In genomic region chr16:17194190-17194780, GRCh38 we compare ENCODE assay signal across 8 cellular contexts.
DNase-seq lines count a peak whose midpoint lies in the region; ATAC-seq, FAIRE-seq and TF ChIP-seq lines count a peak whose summit lies in the region.

No MANE protein-coding gene starts in this region.

- TF ChIP-seq POLR2A in uterus (IDR thresholded peaks at IDR 0.05) (no peak), H54 (IDR thresholded peaks at IDR 0.05; ENCODE audit: low read depth, low read length) (no peak)

- H3K9me2 ChIP-seq in DOHH2 (replicated peaks; ENCODE audit: control insufficient read depth, low read length) = no peaks in the 10 kb centered on the region

- no peaks in the 10 kb centered on the region for H4K20me1 ChIP-seq in DOHH2 (ENCODE audit: control insufficient read depth, insufficient read depth, low read depth, low read length)

- H3K9me3 ChIP-seq in DOHH2 (ENCODE audit: control insufficient read depth, insufficient read depth, low read length) = no peaks in the 10 kb centered on the region
- H3K9me3 ChIP-seq in uterus = no peaks in the 10 kb centered on the region

- no peaks in the 10 kb centered on the region for H3F3A ChIP-seq in DOHH2 (ENCODE audit: control insufficient read depth, insufficient read depth)

- H3K4me1 ChIP-seq in DOHH2 (ENCODE audit: control insufficient read depth, low read length) (no peaks in the 10 kb centered on the region), foreskin keratinocyte (no peaks in the 10 kb centered on the region), uterus (no peaks in the 10 kb centered on the region)

- H3K4me3 ChIP-seq in DOHH2 (ENCODE audit: low read length) (no peak overlapping the region), uterus (no peak overlapping the region)

- DNase-seq in NCI-H1694 (lab: John Stamatoyannopoulos, UW) (peak; percentile 7), activated T-cell treated with anti-CD3 and anti-CD28 coated beads for 1 hour (ENCODE audit: low read depth) (peak; percentile 60), foreskin keratinocyte (no peak), pons (ENCODE audit: low spot score) (peak; percentile 40), uterus (peak; percentile 38 to 48), H54 (ENCODE audit: insufficient read length, low spot score) (no peak)

- ATAC-seq in foreskin keratinocyte = peak; percentile 59
- ATAC-seq in GM19455 (IDR thresholded peaks at IDR 0.05; ENCODE audit: unreplicated experiment) = no peak

- no peaks in the 10 kb centered on the region for H3K27me3 ChIP-seq in DOHH2 (ENCODE audit: control insufficient read depth, low read length)
- no peaks in the 10 kb centered on the region for H3K27me3 ChIP-seq in foreskin keratinocyte
- no peaks in the 10 kb centered on the region for H3K27me3 ChIP-seq in uterus

- H3K27ac ChIP-seq in DOHH2 (ENCODE audit: low read depth, low read length) (no peak overlapping the region), foreskin keratinocyte (no peak overlapping the region), uterus (no peak overlapping the region)

- TF ChIP-seq CTCF in DOHH2 (IDR thresholded peaks at IDR 0.05; ENCODE audit: low read depth, low read length, poor library complexity, severe bottlenecking) = peak; percentile 95
- TF ChIP-seq CTCF in foreskin keratinocyte (conservative IDR thresholded peaks at IDR 0.05) = peak; percentile 69
- peak; percentile 38 to 54 (median 44) for TF ChIP-seq CTCF in uterus (IDR thresholded peaks at IDR 0.05)

- intact Hi-C loops in uterus (cut with DNase I; ENCODE audit: low total_unique reads) = no loop called here

- H3K79me2 ChIP-seq in DOHH2 (ENCODE audit: control insufficient read depth, low read length) = no peaks in the 10 kb centered on the region

- H3K36me3 ChIP-seq in DOHH2 (ENCODE audit: control insufficient read depth, low read length) (peaks cover 7% of the 10 kb centered on the region), uterus (no peaks in the 10 kb centered on the region)

- FAIRE-seq in H54 (lab: Jason Lieb, UNC) = no peak

- H3K4me2 ChIP-seq in DOHH2 (ENCODE audit: low read length) = no peak overlapping the region

Comparison
In these comparisons a context has a peak if more than half of its experiments do, and no peak if none do; other contexts are left out.
1. CTCF ChIP-seq: peak in every context shown above with its lines; median percentile 95 in DOHH2; 69 in foreskin keratinocyte; 44 in uterus.
2. DNase-seq: peak in NCI-H1694 (single experiment), activated T-cell treated with anti-CD3 and anti-CD28 coated beads for 1 hour (single experiment), pons (single experiment) and uterus (2 of 2); none in foreskin keratinocyte (0 of 2) and H54 (single experiment).